Comparison of ENCODE assay signal across 10 cellular contexts in genomic region chr10:122460891-122461293, GRCh38. TPM values are rescaled to one million over a fixed set of nuclear protein-coding genes. Genes with fewer than 3 reads are reported as not detected.
A peak's percentile ranks its signal among the peaks of the same experiment; 100 is the strongest.
DNase-seq lines count a peak whose midpoint lies in the region; ATAC-seq, FAIRE-seq and TF ChIP-seq lines count a peak whose summit lies in the region.
"Had no signal": no experiment of that assay in that cellular context is flagged by ENCODE, and none has a peak within 500 bp of the region (broad histone marks: within the 10 kb centered on the region; RNA-seq: fewer than 3 reads in every experiment).

No MANE protein-coding gene starts in this region.

- FAIRE-seq in kidney (lab: Jason Lieb, UNC): no peak

- H3K27me3 ChIP-seq in HUES64 (ENCODE audit: insufficient read depth, low read length): peaks cover 80% of the 10 kb centered on the region
- peaks cover 0 to 93% (median 49%) of the 10 kb centered on the region in 7 donors for H3K27me3 ChIP-seq in spleen (replicated peaks in 1 of 7)

- H3K4me1 ChIP-seq in HUES64 (ENCODE audit: insufficient read depth, low read length) (peaks cover 10% of the 10 kb centered on the region), kidney (ENCODE audit: control insufficient read depth in 1 of 2, insufficient read depth in 1 of 2, low read depth in 1 of 2, low read length in 2 of 2) (peaks cover 0 to 14% of the 10 kb centered on the region in 2 donors), spleen (peaks cover 5 to 35% (median 28%) of the 10 kb centered on the region in 6 donors)

- no peak for TF ChIP-seq CTCF in cardiac fibroblast (IDR thresholded peaks at IDR 0.05; ENCODE audit: low read depth, low read length)
- no peak for TF ChIP-seq CTCF in kidney (IDR thresholded peaks at IDR 0.05; ENCODE audit: borderline replicate concordance, extremely low read depth, insufficient read depth)
- no peak for TF ChIP-seq CTCF in spleen (IDR thresholded peaks at IDR 0.05 in 8 of 11, conservative IDR thresholded peaks at IDR 0.05 in 3 of 11)

- TF ChIP-seq POLR2A in spleen (IDR thresholded peaks at IDR 0.05): no peak

- H3K4me3 Mint-ChIP-seq in stimulated activated naive B cell treated with anti-CD40 and anti-IgM and Interleukin-4, amounts not matched to agents 10 μg/mL and 1 μg/mL and 100 μg/mL, for 72 hours: peak overlapping the region in 1 of 2 donors; percentile 25

- H3K9me3 ChIP-seq in HUES64 (ENCODE audit: insufficient read depth, low read depth, low read length): no peaks in the 10 kb centered on the region
- H3K9me3 ChIP-seq in kidney (ENCODE audit: control insufficient read depth in 1 of 2, low read length in 2 of 2): no peaks in the 10 kb centered on the region
- H3K9me3 ChIP-seq in spleen: no peaks in the 10 kb centered on the region

- peaks cover 9 to 11% of the 10 kb centered on the region in 2 donors for H3K4me1 Mint-ChIP-seq in stimulated activated naive B cell treated with anti-CD40 and anti-IgM and Interleukin-4, amounts not matched to agents 10 μg/mL and 1 μg/mL and 100 μg/mL, for 72 hours

- H3K27ac Mint-ChIP-seq in stimulated activated naive B cell treated with anti-CD40 and anti-IgM and Interleukin-4, amounts not matched to agents 10 μg/mL and 1 μg/mL and 100 μg/mL, for 72 hours: no peak overlapping the region

- H3K36me3 ChIP-seq in HUES64 (ENCODE audit: insufficient read depth, low read length): no peaks in the 10 kb centered on the region
- H3K36me3 ChIP-seq in kidney (ENCODE audit: control insufficient read depth in 1 of 2, insufficient read depth in 2 of 2, low read length in 2 of 2): no peaks in the 10 kb centered on the region
- H3K36me3 ChIP-seq in spleen: no peaks in the 10 kb centered on the region

- no peaks in the 10 kb centered on the region for H3K9me3 Mint-ChIP-seq in stimulated activated naive B cell treated with anti-CD40 and anti-IgM and Interleukin-4, amounts not matched to agents 10 μg/mL and 1 μg/mL and 100 μg/mL, for 72 hours

- no peak for ATAC-seq in GM18867 (IDR thresholded peaks at IDR 0.05; ENCODE audit: unreplicated experiment)
- no peak for ATAC-seq in stimulated activated naive B cell treated with anti-CD40 and anti-IgM and Interleukin-4, amounts not matched to agents 10 μg/mL and 1 μg/mL and 100 μg/mL, for 72 hours (replicated peaks)

- H3K4me3 ChIP-seq in HUES64 (ENCODE audit: low read length) (peak overlapping the region; percentile 53), cardiac fibroblast (replicated peaks in 1 of 2; ENCODE audit: low read depth in 2 of 2, low read length in 2 of 2) (peak overlapping the region; percentile 51 to 80), kidney (ENCODE audit: low read length in 2 of 2) (peak overlapping the region; percentile 38 to 59), spleen (peak overlapping the region; percentile 20 to 73 (median 49))

- 4% methylated on average over 40 of the region's 40 CpGs for WGBS in HUES64
- 1 to 37% (median 3%) methylated on average over 4 to 40 of the region's 40 CpGs for WGBS in spleen, 5 donors

- no peaks in the 10 kb centered on the region for H3K36me3 Mint-ChIP-seq in stimulated activated naive B cell treated with anti-CD40 and anti-IgM and Interleukin-4, amounts not matched to agents 10 μg/mL and 1 μg/mL and 100 μg/mL, for 72 hours

- peaks cover 67 to 71% of the 10 kb centered on the region in 2 donors for H3K27me3 Mint-ChIP-seq in stimulated activated naive B cell treated with anti-CD40 and anti-IgM and Interleukin-4, amounts not matched to agents 10 μg/mL and 1 μg/mL and 100 μg/mL, for 72 hours

- DNase-seq in cardiac fibroblast (ENCODE audit: low read depth in 2 of 2) (peak in 1 of 2 donors; percentile 23), kidney (no peak), spleen (no peak), GM03348 (ENCODE audit: low spot score) (no peak), NCI-H2196 treated with DMSO at 0.1 percent for 48 hours (lab: John Stamatoyannopoulos, UW; ENCODE audit: unreplicated experiment) (no peak)
- DNase-seq in stimulated activated naive B cell treated with anti-CD40 and anti-IgM and Interleukin-4, amounts not matched to agents 10 μg/mL and 1 μg/mL and 100 μg/mL, for 72 hours: no peak

- intact Hi-C loops in kidney (cut with DNase I): no loop called here
- intact Hi-C loops in spleen (cut with DNase I; ENCODE audit: low total_unique reads): no loop called here

- H3K9ac ChIP-seq in HUES64 (ENCODE audit: low read depth, low read length) (no peak overlapping the region), kidney (ENCODE audit: low read length in 2 of 2) (peak overlapping the region in 1 of 2 donors; percentile 58)

- no peak overlapping the region for H3K27ac ChIP-seq in HUES64 (ENCODE audit: low read depth, low read length)
- no peak overlapping the region for H3K27ac ChIP-seq in kidney (ENCODE audit: low read depth in 2 of 2, low read length in 2 of 2)
- H3K27ac ChIP-seq in spleen: peak overlapping the region in 6 of 8 donors; percentile 3 to 71 (median 52)

RNA-seq across cellular contexts. Expression of gene HTRA1, which starts 0.5 kb away (rescaled TPM):
- polyA plus RNA-seq in HUES64 (2013, experiment 1 of 2): 10.0 TPM
- polyA plus RNA-seq in HUES64 (2013, experiment 2 of 2): 11.7 TPM
- 86.0 TPM for total RNA-seq in kidney
- 345 TPM for polyA plus RNA-seq in kidney (ENCODE audit: insufficient read depth, low read depth, low replicate concordance)
- 10 to 100 TPM; 26.4 to 63.7 (median 42.7) TPM for total RNA-seq in spleen
- polyA plus RNA-seq in spleen: 10 to 100 TPM; 18.3 to 32.0 (median 31.4) TPM

RNA-seq across cellular contexts. Expression of gene ARMS2, which starts 6.4 kb away (rescaled TPM):
- not detected for polyA plus RNA-seq in HUES64 (2013, experiment 1 of 2)
- polyA plus RNA-seq in HUES64 (2013, experiment 2 of 2): not detected
- total RNA-seq in kidney (not detected), spleen (not detected)
- polyA plus RNA-seq in kidney (ENCODE audit: insufficient read depth, low read depth, low replicate concordance) (not detected), spleen (not detected)
- total RNA-seq: dermis microvascular lymphatic vessel endothelial cell, SK-MEL-5 had no signal

Comparison
In these comparisons a context has a peak if more than half of its experiments do, and no peak if none do; other contexts are left out.
1. H3K27ac ChIP-seq: peak in spleen (6 of 8); none in HUES64 (single experiment) and kidney (0 of 2).
2. Peak in every context shown above with its lines, with median percentiles within 50 percentile points of each other: H3K4me3 ChIP-seq.